10 cellular contexts compared by ENCODE assay signal in the genomic region with DNA sequence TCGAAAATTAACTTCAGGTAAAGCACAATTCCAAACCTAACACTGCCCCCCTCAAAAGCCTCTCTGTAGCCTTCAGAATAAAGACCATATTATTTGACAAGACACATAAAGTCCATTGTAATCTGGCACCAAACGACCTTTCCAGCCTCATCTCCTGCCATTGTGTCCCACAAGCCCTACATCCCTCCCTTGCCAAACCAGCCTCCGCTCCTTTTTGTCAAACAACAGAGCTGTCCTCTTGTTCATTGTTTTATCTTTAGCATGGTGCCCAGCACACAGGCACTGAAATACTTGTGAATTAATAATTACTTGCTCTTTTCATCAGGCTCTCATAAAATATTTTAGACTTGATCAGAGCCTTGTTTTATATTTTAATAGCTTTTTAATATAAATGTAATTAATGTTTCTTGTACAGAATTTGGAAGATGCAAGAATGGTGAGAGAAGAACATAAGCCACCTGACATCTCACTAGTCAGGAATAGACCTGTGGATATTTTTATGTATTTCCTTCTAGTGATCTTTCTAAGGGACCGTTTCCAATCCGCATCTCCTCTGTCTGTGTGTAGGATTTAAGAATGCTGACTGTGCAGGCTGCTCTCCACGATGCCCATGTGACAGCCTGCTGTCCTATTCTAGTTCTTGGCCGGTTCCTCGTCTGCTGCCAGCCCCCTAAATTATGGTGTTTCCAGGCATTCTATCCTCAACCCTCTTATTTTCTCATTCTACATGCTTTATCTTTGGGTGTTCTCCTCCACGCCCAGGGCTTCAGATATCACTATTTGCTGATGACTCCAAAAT. TPM values are rescaled to one million over a fixed set of nuclear protein-coding genes. Genes with fewer than 3 reads are reported as not detected.
DNase-seq lines count a peak whose midpoint lies in the region; ATAC-seq and TF ChIP-seq lines count a peak whose summit lies in the region.
"Had no signal": no experiment of that assay in that cellular context is flagged by ENCODE, and none has a peak within 500 bp of the region (broad histone marks: within the 10 kb centered on the region; RNA-seq: fewer than 3 reads in every experiment).

No MANE protein-coding gene starts in this region.

- DNase-seq in activated T-cell treated with anti-CD3 and anti-CD28 coated beads, Interleukin-2, amount 50 U/mL, for 72 hours, result no peak
- DNase-seq in globus pallidus (ENCODE audit: low spot score), result peak; percentile 98
- DNase-seq in AML-193 (lab: John Stamatoyannopoulos, UW), result no peak
- no peak for DNase-seq in central memory CD4-positive, alpha-beta T cell
- DNase-seq in KG1 (lab: John Stamatoyannopoulos, UW), result no peak
- DNase-seq: NCI-H2081, pancreas had no signal

- peak; percentile 12 for TF ChIP-seq POLR2A in GM19099 (IDR thresholded peaks at IDR 0.05; ENCODE audit: extremely low read depth, insufficient read length, low read depth)

- H3K4me3 ChIP-seq in skin epidermis, result no peak overlapping the region
- H3K4me3 ChIP-seq: pancreas had no signal

- H3K4me1 Mint-ChIP-seq in activated T-cell treated with anti-CD3 and anti-CD28 coated beads, Interleukin-2, amount 50 U/mL, for 72 hours (ENCODE audit: low read depth), result peaks cover 63% of the 10 kb centered on the region

- H3K27ac ChIP-seq in skin epidermis, result peak overlapping the region in 12 of 21 experiments; percentile 0 to 100 (median 29)

- peaks cover 17 to 21% of the 10 kb centered on the region in 2 donors for H3K36me3 Mint-ChIP-seq in activated T-cell treated with anti-CD3 and anti-CD28 coated beads, Interleukin-2, amount 50 U/mL, for 72 hours (ENCODE audit: insufficient read depth in 2 of 2)

- H3K9me3 Mint-ChIP-seq in activated T-cell treated with anti-CD3 and anti-CD28 coated beads, Interleukin-2, amount 50 U/mL, for 72 hours, result no peaks in the 10 kb centered on the region

- no peaks in the 10 kb centered on the region for H3K27me3 Mint-ChIP-seq in activated T-cell treated with anti-CD3 and anti-CD28 coated beads, Interleukin-2, amount 50 U/mL, for 72 hours (ENCODE audit: low read depth)

- H3K4me3 Mint-ChIP-seq in activated T-cell treated with anti-CD3 and anti-CD28 coated beads, Interleukin-2, amount 50 U/mL, for 72 hours, result peak overlapping the region; percentile 97 to 98

- H3K27ac Mint-ChIP-seq in activated T-cell treated with anti-CD3 and anti-CD28 coated beads, Interleukin-2, amount 50 U/mL, for 72 hours, result peak overlapping the region; percentile 70

- no peak for ATAC-seq in activated T-cell treated with anti-CD3 and anti-CD28 coated beads, Interleukin-2, amount 50 U/mL, for 72 hours (replicated peaks in 1 of 2)
- no peak for ATAC-seq in HG02884 (IDR thresholded peaks at IDR 0.05; ENCODE audit: unreplicated experiment)
- ATAC-seq: pancreas had no signal

RNA-seq across cellular contexts. Expression of gene IRF2, which starts 3.0 kb away (rescaled TPM):
- 10 to 100 TPM; 70.3 TPM for total RNA-seq in activated T-cell treated with anti-CD3 and anti-CD28 coated beads, Interleukin-2, amount 50 U/mL, for 72 hours
